ENCODE assay signal across 18 cellular contexts in genomic region chr9:72038408-72038807, GRCh38. TPM values are rescaled to one million over a fixed set of nuclear protein-coding genes. Genes with fewer than 3 reads are reported as not detected.
DNase-seq lines count a peak whose midpoint lies in the region; ATAC-seq and TF ChIP-seq lines count a peak whose summit lies in the region.
"Had no signal": no experiment of that assay in that cellular context is flagged by ENCODE, and none has a peak within 500 bp of the region (broad histone marks: within the 10 kb centered on the region; RNA-seq: fewer than 3 reads in every experiment).

No MANE protein-coding gene starts in this region.

- WGBS in trophoblast cell (ENCODE audit: extremely low coverage, insufficient coverage, insufficient read length) = no CpG with 5 or more reads among the region's 4 CpGs

- H2AK5ac ChIP-seq in trophoblast cell (ENCODE audit: low read length) = no peak overlapping the region

- H2BK5ac ChIP-seq in trophoblast cell (ENCODE audit: low read depth, low read length, poor library complexity) = no peak overlapping the region

- no peak overlapping the region for H3K4ac ChIP-seq in trophoblast cell (ENCODE audit: low read depth, low read length)

- no peaks in the 10 kb centered on the region for H3K79me1 ChIP-seq in trophoblast cell (ENCODE audit: low read length)

- H3K27ac ChIP-seq in foreskin keratinocyte = no peak overlapping the region
- no peak overlapping the region for H3K27ac ChIP-seq in osteoblast (ENCODE audit: low read depth, low read length)
- H3K27ac ChIP-seq in trophoblast cell (ENCODE audit: low read depth, low read length) = no peak overlapping the region
- H3K27ac ChIP-seq: pancreas, SJSA1, suprapubic skin, vagina had no signal

- H3K36me3 ChIP-seq in osteoblast (ENCODE audit: insufficient read depth, low read length) = no peaks in the 10 kb centered on the region
- H3K36me3 ChIP-seq in trophoblast cell (ENCODE audit: control insufficient read depth in 1 of 2, insufficient read depth in 2 of 2, low read length in 2 of 2) = no peaks in the 10 kb centered on the region
- H3K36me3 ChIP-seq: pancreas, SJSA1, suprapubic skin, vagina had no signal

- no peaks in the 10 kb centered on the region for H3K9me3 ChIP-seq in osteoblast (ENCODE audit: low read depth, low read length)
- no peaks in the 10 kb centered on the region for H3K9me3 ChIP-seq in trophoblast cell (ENCODE audit: insufficient read depth, low read depth, low read length)
- H3K9me3 ChIP-seq: pancreas, SJSA1, suprapubic skin, vagina had no signal

- H3K14ac ChIP-seq in trophoblast cell (ENCODE audit: low read length) = no peak overlapping the region

- no peak overlapping the region for H3K9ac ChIP-seq in trophoblast cell (ENCODE audit: low read length)

- no peaks in the 10 kb centered on the region for H3K27me3 ChIP-seq in foreskin keratinocyte
- no peaks in the 10 kb centered on the region for H3K27me3 ChIP-seq in osteoblast (ENCODE audit: insufficient read depth, low read length)
- H3K27me3 ChIP-seq in trophoblast cell (ENCODE audit: insufficient read depth, low read length) = no peaks in the 10 kb centered on the region
- H3K27me3 ChIP-seq: pancreas, SJSA1, suprapubic skin, vagina had no signal

- TF ChIP-seq CTCF in foreskin keratinocyte (conservative IDR thresholded peaks at IDR 0.05) (no peak), osteoblast (IDR thresholded peaks at IDR 0.05; ENCODE audit: extremely low read depth, low read depth, low read length) (no peak), GM20000 (IDR thresholded peaks at IDR 0.05; ENCODE audit: extremely low read depth, missing control alignments) (no peak)

- H3K4me3 ChIP-seq in osteoblast (ENCODE audit: insufficient read depth, low read length) (no peak overlapping the region), trophoblast cell (ENCODE audit: low read depth, low read length) (no peak overlapping the region)
- H3K4me3 ChIP-seq: pancreas, SJSA1, suprapubic skin, vagina had no signal

- no peak overlapping the region for H2AFZ ChIP-seq in osteoblast (ENCODE audit: low read length)
- H2AFZ ChIP-seq in trophoblast cell (ENCODE audit: insufficient read depth, low read length, poor library complexity) = no peak overlapping the region

- no peak overlapping the region for H3K18ac ChIP-seq in trophoblast cell (ENCODE audit: low read length)

- ATAC-seq in foreskin keratinocyte = no peak
- ATAC-seq in GM18870 (IDR thresholded peaks at IDR 0.05; ENCODE audit: unreplicated experiment) = no peak

- H2BK12ac ChIP-seq in trophoblast cell (ENCODE audit: low read length) = no peak overlapping the region

- H3K23ac ChIP-seq in trophoblast cell (ENCODE audit: low read length) = no peak overlapping the region

- H2BK120ac ChIP-seq in trophoblast cell (ENCODE audit: insufficient read depth, low read length, poor library complexity) = no peak overlapping the region

- H3K4me2 ChIP-seq in osteoblast (ENCODE audit: insufficient read depth, low read length) (no peak overlapping the region), trophoblast cell (ENCODE audit: low read length) (no peak overlapping the region)

- H4K12ac ChIP-seq in trophoblast cell (ENCODE audit: low read depth, low read length) = no peak overlapping the region

- H3K79me2 ChIP-seq in osteoblast (ENCODE audit: insufficient read depth, low read length) (no peaks in the 10 kb centered on the region), trophoblast cell (ENCODE audit: control insufficient read depth, insufficient read depth, low read length, poor library complexity) (no peaks in the 10 kb centered on the region)

- H4K20me1 ChIP-seq in osteoblast (ENCODE audit: insufficient read depth, low read length) = no peaks in the 10 kb centered on the region

- H3K4me1 ChIP-seq in foreskin keratinocyte = no peaks in the 10 kb centered on the region
- H3K4me1 ChIP-seq in osteoblast (ENCODE audit: insufficient read depth, low read length) = peaks cover 6% of the 10 kb centered on the region
- peaks cover 0 to 2% of the 10 kb centered on the region in 2 experiments for H3K4me1 ChIP-seq in trophoblast cell (ENCODE audit: control insufficient read depth in 1 of 2, insufficient read depth in 2 of 2, low read length in 2 of 2)
- H3K4me1 ChIP-seq: pancreas, SJSA1 had no signal

- no peak overlapping the region for H4K91ac ChIP-seq in trophoblast cell (ENCODE audit: low read depth, low read length)

- DNase-seq in NCI-H345 (lab: John Stamatoyannopoulos, UW) (peak; percentile 17), NCI-H345 treated with DMSO at 0.1 percent for 48 hours (lab: John Stamatoyannopoulos, UW; ENCODE audit: unreplicated experiment) (no peak), NCI-H748 (lab: John Stamatoyannopoulos, UW; ENCODE audit: unreplicated experiment) (peak; percentile 98), foreskin keratinocyte (peak; percentile 12 to 23), osteoblast (ENCODE audit: insufficient read length, low spot score, missing footprints) (peak; percentile 36), GM20000 (ENCODE audit: low spot score) (no peak), trophoblast cell (no peak)
- DNase-seq: NCI-H187 treated with DMSO at 0.1 percent for 48 hours had no signal

- H4K8ac ChIP-seq in trophoblast cell (ENCODE audit: low read depth, low read length) = no peak overlapping the region

RNA-seq across cellular contexts. Expression of gene C9orf57, which starts 22.0 kb away (rescaled TPM):
- total RNA-seq in foreskin keratinocyte (not detected in 2 replicates), osteoblast (not detected in 2 replicates)
- polyA plus RNA-seq in foreskin keratinocyte = not detected in 2 replicates
- polyA plus RNA-seq in trophoblast cell (2013) = not detected in 2 replicates
- total RNA-seq: IMR-90; natural killer cell; pancreas; sciatic nerve; SJSA1; suprapubic skin; T-helper 2 cell treated with Interferon-gamma antibody and Interleukin-4, amounts not matched to agents 100 ng/mL and 5 ng/mL, for 36 hours; vagina had no signal
- polyA plus RNA-seq: IMR-90, keratinocyte, pancreas had no signal

Comparison
In these comparisons a context has a peak if more than half of its experiments do, and no peak if none do; other contexts are left out.
1. DNase-seq: peak in NCI-H345 (single experiment), NCI-H748 (single experiment), foreskin keratinocyte (2 of 2) and osteoblast (single experiment); none in NCI-H345 treated with DMSO at 0.1 percent for 48 hours (single experiment), GM20000 (single experiment) and trophoblast cell (0 of 2).